8 cellular contexts compared by ENCODE assay signal in genomic region chr15:92901053-92901761, GRCh38. TPM values are rescaled to one million over a fixed set of nuclear protein-coding genes. Genes with fewer than 3 reads are reported as not detected.
A peak's percentile ranks its signal among the peaks of the same experiment; 100 is the strongest.
DNase-seq lines count a peak whose midpoint lies in the region; ATAC-seq, FAIRE-seq and TF ChIP-seq lines count a peak whose summit lies in the region.

No MANE protein-coding gene starts in this region.

- peak overlapping the region; percentile 51 for H3K27ac ChIP-seq in iPS-20b (ENCODE audit: low read length)
- peak overlapping the region; percentile 100 for H3K27ac ChIP-seq in subcutaneous abdominal adipose tissue (ENCODE audit: low read depth, low read length)

- no peak for FAIRE-seq in D721Med (lab: Jason Lieb, UNC)

- peaks cover 51% of the 10 kb centered on the region for H3K36me3 Mint-ChIP-seq in activated naive CD4-positive, alpha-beta T cell treated with anti-CD3 and anti-CD28 coated beads, Interleukin-2, amount 50 U/mL, for 24 hours
- peaks cover 63% of the 10 kb centered on the region for H3K36me3 Mint-ChIP-seq in activated T-helper 1 cell treated with anti-CD3 and anti-CD28 coated beads, Interleukin-12 subunit alpha, Interleukin-12 subunit beta, Interleukin-2, Interleukin-4 antibody, amounts not matched to agents 30 ng/mL and 10 ng/mL and 1 ng/mL, durations not matched to agents 14 hours and 24 hours and 36 hours (ENCODE audit: low read depth)

- H3K4me1 Mint-ChIP-seq in activated naive CD4-positive, alpha-beta T cell treated with anti-CD3 and anti-CD28 coated beads, Interleukin-2, amount 50 U/mL, for 24 hours, result peaks cover 63% of the 10 kb centered on the region
- peaks cover 65% of the 10 kb centered on the region for H3K4me1 Mint-ChIP-seq in activated T-helper 1 cell treated with anti-CD3 and anti-CD28 coated beads, Interleukin-12 subunit alpha, Interleukin-12 subunit beta, Interleukin-2, Interleukin-4 antibody, amounts not matched to agents 30 ng/mL and 10 ng/mL and 1 ng/mL, durations not matched to agents 14 hours and 24 hours and 36 hours (ENCODE audit: low read depth)

- H3K27ac Mint-ChIP-seq in activated naive CD4-positive, alpha-beta T cell treated with anti-CD3 and anti-CD28 coated beads, Interleukin-2, amount 50 U/mL, for 24 hours, result peak overlapping the region; percentile 99
- H3K27ac Mint-ChIP-seq in activated T-helper 1 cell treated with anti-CD3 and anti-CD28 coated beads, Interleukin-12 subunit alpha, Interleukin-12 subunit beta, Interleukin-2, Interleukin-4 antibody, amounts not matched to agents 30 ng/mL and 10 ng/mL and 1 ng/mL, durations not matched to agents 14 hours and 24 hours and 36 hours, result peak overlapping the region; percentile 98

- H3K9me3 ChIP-seq in iPS-20b (ENCODE audit: insufficient read depth, low read depth, low read length), result no peaks in the 10 kb centered on the region
- H3K9me3 ChIP-seq in subcutaneous abdominal adipose tissue (ENCODE audit: control insufficient read depth in 5 of 5, low read length in 5 of 5), result no peaks in the 10 kb centered on the region

- ATAC-seq in GM19452 (IDR thresholded peaks at IDR 0.05; ENCODE audit: unreplicated experiment), result no peak

- peaks cover 9% of the 10 kb centered on the region for H3K9me3 Mint-ChIP-seq in activated naive CD4-positive, alpha-beta T cell treated with anti-CD3 and anti-CD28 coated beads, Interleukin-2, amount 50 U/mL, for 24 hours
- H3K9me3 Mint-ChIP-seq in activated T-helper 1 cell treated with anti-CD3 and anti-CD28 coated beads, Interleukin-12 subunit alpha, Interleukin-12 subunit beta, Interleukin-2, Interleukin-4 antibody, amounts not matched to agents 30 ng/mL and 10 ng/mL and 1 ng/mL, durations not matched to agents 14 hours and 24 hours and 36 hours, result peaks cover 13% of the 10 kb centered on the region

- H3K4me1 ChIP-seq in iPS-20b (ENCODE audit: insufficient read depth, low read length) (peaks cover 9% of the 10 kb centered on the region; the same call in 1 of the 2 replicates), subcutaneous abdominal adipose tissue (ENCODE audit: control insufficient read depth in 5 of 5, insufficient read depth in 5 of 5, low read length in 5 of 5) (peaks cover 0 to 44% (median 37%) of the 10 kb centered on the region in 5 donors)

- intact Hi-C loops in activated T-helper 1 cell treated with anti-CD3 and anti-CD28 coated beads, Interleukin-12 subunit alpha, Interleukin-12 subunit beta, Interleukin-2, Interleukin-4 antibody, amounts not matched to agents 30 ng/mL and 10 ng/mL and 1 ng/mL, durations not matched to agents 14 hours and 24 hours and 36 hours (cut with micrococcal nuclease), result loop anchor here (5.0 to 10.0 kb wide), 2 partner anchors 1046 to 1331 kb away; partner anchors contain the start of genes MCTP2 and SLCO3A1

- DNase-seq in activated naive CD4-positive, alpha-beta T cell treated with Interleukin-2 at 50 U/mL for 16 hours, result no peak
- no peak for DNase-seq in activated T-helper 1 cell treated with anti-CD3 and anti-CD28 coated beads, Interleukin-12 subunit alpha, Interleukin-12 subunit beta, Interleukin-2, Interleukin-4 antibody, amounts not matched to agents 30 ng/mL and 10 ng/mL and 1 ng/mL, durations not matched to agents 14 hours and 24 hours and 36 hours (ENCODE audit: low spot score)
- no peak for DNase-seq in D721Med (ENCODE audit: insufficient read length, low spot score)
- no peak for DNase-seq in stimulated activated CD4-positive, alpha-beta T cell treated with anti-CD3 and anti-CD28 coated beads, Interleukin-2, amount 100 ng/mL, for 24 hours

- H3K4me3 Mint-ChIP-seq in activated naive CD4-positive, alpha-beta T cell treated with anti-CD3 and anti-CD28 coated beads, Interleukin-2, amount 50 U/mL, for 24 hours, result peak overlapping the region; percentile 95
- peak overlapping the region; percentile 93 for H3K4me3 Mint-ChIP-seq in activated T-helper 1 cell treated with anti-CD3 and anti-CD28 coated beads, Interleukin-12 subunit alpha, Interleukin-12 subunit beta, Interleukin-2, Interleukin-4 antibody, amounts not matched to agents 30 ng/mL and 10 ng/mL and 1 ng/mL, durations not matched to agents 14 hours and 24 hours and 36 hours

- no peak for TF ChIP-seq CTCF in D721Med (IDR thresholded peaks at IDR 0.05; ENCODE audit: insufficient read depth, missing control alignments)

- H3K27me3 ChIP-seq in iPS-20b (ENCODE audit: insufficient read depth, low read length), result no peaks in the 10 kb centered on the region
- H3K27me3 ChIP-seq in subcutaneous abdominal adipose tissue (ENCODE audit: control insufficient read depth in 5 of 5, insufficient read depth in 4 of 5, low read length in 5 of 5), result no peaks in the 10 kb centered on the region

- H3K36me3 ChIP-seq in iPS-20b (ENCODE audit: insufficient read depth, low read depth, low read length) (peaks cover 41% of the 10 kb centered on the region), subcutaneous abdominal adipose tissue (ENCODE audit: control insufficient read depth in 5 of 5, insufficient read depth in 5 of 5, low read length in 5 of 5) (peaks cover 3 to 11% (median 6%) of the 10 kb centered on the region in 5 donors)

- H3K4me3 ChIP-seq in iPS-20b (ENCODE audit: low read length) (peak overlapping the region; percentile 92), subcutaneous abdominal adipose tissue (ENCODE audit: low read depth in 1 of 5, low read length in 5 of 5) (peak overlapping the region; percentile 72 to 94 (median 88))

- H3K9ac ChIP-seq in iPS-20b (ENCODE audit: low read depth, low read length) (peak overlapping the region; percentile 96), subcutaneous abdominal adipose tissue (ENCODE audit: low read length in 5 of 5) (peak overlapping the region; percentile 86 to 99 (median 95))

- H3K27me3 Mint-ChIP-seq in activated naive CD4-positive, alpha-beta T cell treated with anti-CD3 and anti-CD28 coated beads, Interleukin-2, amount 50 U/mL, for 24 hours, result no peaks in the 10 kb centered on the region
- H3K27me3 Mint-ChIP-seq in activated T-helper 1 cell treated with anti-CD3 and anti-CD28 coated beads, Interleukin-12 subunit alpha, Interleukin-12 subunit beta, Interleukin-2, Interleukin-4 antibody, amounts not matched to agents 30 ng/mL and 10 ng/mL and 1 ng/mL, durations not matched to agents 14 hours and 24 hours and 36 hours (ENCODE audit: insufficient read depth), result no peaks in the 10 kb centered on the region

RNA-seq across cellular contexts. Expression of gene CHD2, which starts 1.1 kb away (rescaled TPM):
- total RNA-seq in activated T-helper 1 cell treated with anti-CD3 and anti-CD28 coated beads, Interleukin-12 subunit alpha, Interleukin-12 subunit beta, Interleukin-2, Interleukin-4 antibody, amounts not matched to agents 30 ng/mL and 10 ng/mL and 1 ng/mL, durations not matched to agents 14 hours and 24 hours and 36 hours, result 102 and 104 TPM in 2 replicates
